In the genomic region with DNA sequence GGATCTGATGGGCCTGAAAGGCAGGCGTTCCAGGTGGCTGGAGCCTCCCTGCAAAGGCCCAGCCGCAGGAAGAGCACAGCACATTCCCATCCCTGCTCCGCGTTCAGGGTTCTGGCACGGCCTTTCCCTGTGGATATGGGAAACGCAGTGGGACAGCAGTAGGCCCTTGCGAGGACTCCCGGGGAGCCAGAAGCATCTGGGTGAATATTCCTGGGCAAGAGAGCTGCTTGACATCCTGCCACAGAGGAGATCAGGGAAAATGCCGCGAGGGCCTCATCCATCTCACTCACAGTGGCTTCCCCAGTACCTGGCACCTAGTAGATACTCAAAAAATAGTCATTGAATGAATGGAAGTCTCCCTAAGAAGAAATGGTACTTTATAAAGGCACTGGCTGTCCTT, we compare ENCODE assay signal across 22 cellular contexts.
"Had no signal": no experiment of that assay in that cellular context is flagged by ENCODE, and none has a peak within 500 bp of the region (broad histone marks: within the 10 kb centered on the region; RNA-seq: fewer than 3 reads in every experiment).

No MANE protein-coding gene starts in this region.

- H3K27ac ChIP-seq: hepatocyte, left ventricle myocardium inferior, ovary, right atrium auricular region, right lobe of liver, skin epidermis, thoracic aorta, tibial artery, upper lobe of right lung had no signal

- H3K4me3 ChIP-seq: hepatocyte, left ventricle myocardium inferior, lung, ovary, right atrium auricular region, right lobe of liver, skin epidermis, thoracic aorta, tibial artery, upper lobe of right lung had no signal

- DNase-seq: islet precursor cell; left ventricle myocardium inferior; mesendoderm; naive B cell; natural killer cell; nephron progenitor cell; right lobe of liver; stimulated activated CD4-positive, alpha-beta T cell treated with anti-CD3 and anti-CD28 coated beads, Interleukin-4, amount 100 ng/mL, for 24 hours; stimulated activated naive CD4-positive, alpha-beta T cell treated with Interleukin-2 at 50 U/mL for 16 hours; stimulated activated naive CD8-positive, alpha-beta T cell treated with anti-CD3 and anti-CD28 coated beads, Interleukin-15, amount 100 ng/mL, for 72 hours; tibial artery; trophoblast cell; upper lobe of right lung had no signal

- H3K4me1 ChIP-seq: right lobe of liver had no signal

- H3K36me3 Mint-ChIP-seq: naive B cell, natural killer cell had no signal

- H3K27ac Mint-ChIP-seq: mesothelial cell of epicardium; naive B cell; natural killer cell; nephron progenitor cell; progenitor cell of endocrine pancreas; stimulated activated memory B cell treated with anti-CD40 and anti-IgM and Interleukin-4, amounts not matched to agents 10 μg/mL and 1 μg/mL and 100 μg/mL, for 72 hours; stimulated activated naive CD8-positive, alpha-beta T cell treated with anti-CD3 and anti-CD28 coated beads, Interleukin-15, amount 100 ng/mL, for 72 hours had no signal

- ATAC-seq: natural killer cell; right lobe of liver; stimulated activated memory B cell treated with anti-CD40 and anti-IgM and Interleukin-4, amounts not matched to agents 10 μg/mL and 1 μg/mL and 100 μg/mL, for 72 hours; stimulated activated naive CD8-positive, alpha-beta T cell treated with anti-CD3 and anti-CD28 coated beads, Interleukin-15, amount 100 ng/mL, for 72 hours; upper lobe of right lung had no signal

- H3K4me3 Mint-ChIP-seq: mesothelial cell of epicardium; natural killer cell; nephron progenitor cell; stimulated activated memory B cell treated with anti-CD40 and anti-IgM and Interleukin-4, amounts not matched to agents 10 μg/mL and 1 μg/mL and 100 μg/mL, for 72 hours; stimulated activated naive CD8-positive, alpha-beta T cell treated with anti-CD3 and anti-CD28 coated beads, Interleukin-15, amount 100 ng/mL, for 72 hours had no signal

- H3K9me3 Mint-ChIP-seq: mesothelial cell of epicardium; naive B cell; natural killer cell; nephron progenitor cell; stimulated activated memory B cell treated with anti-CD40 and anti-IgM and Interleukin-4, amounts not matched to agents 10 μg/mL and 1 μg/mL and 100 μg/mL, for 72 hours; stimulated activated naive CD8-positive, alpha-beta T cell treated with anti-CD3 and anti-CD28 coated beads, Interleukin-15, amount 100 ng/mL, for 72 hours had no signal

- H3K27me3 ChIP-seq: hepatocyte, ovary, right atrium auricular region, right lobe of liver, tibial artery, upper lobe of right lung had no signal

- H3K36me3 ChIP-seq: left ventricle myocardium inferior, ovary, right atrium auricular region, right lobe of liver, thoracic aorta, upper lobe of right lung had no signal

- H3K9me3 ChIP-seq: left ventricle myocardium inferior, ovary, right atrium auricular region, right lobe of liver, thoracic aorta, tibial artery, upper lobe of right lung had no signal
